8 cellular contexts compared by ENCODE assay signal in genomic region chr7:30348083-30348560, GRCh38.
A peak's percentile ranks its signal among the peaks of the same experiment; 100 is the strongest.
DNase-seq lines count a peak whose midpoint lies in the region; ATAC-seq and TF ChIP-seq lines count a peak whose summit lies in the region.

No MANE protein-coding gene starts in this region.

- intact Hi-C loops in spleen (cut with DNase I; ENCODE audit: low total_unique reads) (no loop called here), testis (cut with DNase I; ENCODE audit: low total_unique reads) (no loop called here)

- no peak overlapping the region for H3K4me3 ChIP-seq in GM23338
- H3K4me3 ChIP-seq in KMS-11 (IDR thresholded peaks at IDR 0.05; ENCODE audit: insufficient read depth, low read depth, low read length) = no peak overlapping the region
- no peak overlapping the region for H3K4me3 ChIP-seq in esophagus (ENCODE audit: low read depth in 1 of 2, low read length in 2 of 2)
- H3K4me3 ChIP-seq in spleen = peak overlapping the region in 1 of 8 donors; percentile 47
- no peak overlapping the region for H3K4me3 ChIP-seq in testis

- H3K27me3 ChIP-seq in GM23338 (ENCODE audit: insufficient read depth) (no peaks in the 10 kb centered on the region), KMS-11 (ENCODE audit: insufficient read depth, low read depth) (no peaks in the 10 kb centered on the region), esophagus (ENCODE audit: control insufficient read depth in 1 of 2, insufficient read depth in 2 of 2, low read length in 2 of 2) (no peaks in the 10 kb centered on the region), spleen (replicated peaks in 1 of 7) (no peaks in the 10 kb centered on the region), testis (no peaks in the 10 kb centered on the region)

- H4K20me1 ChIP-seq in GM23338 (replicated peaks; ENCODE audit: insufficient read depth) (no peaks in the 10 kb centered on the region), KMS-11 (ENCODE audit: insufficient read depth) (no peaks in the 10 kb centered on the region)

- H3K27me3 Mint-ChIP-seq in GM23338 (ENCODE audit: insufficient read depth, low read depth, poor library complexity) = no peaks in the 10 kb centered on the region

- no peaks in the 10 kb centered on the region for H3K9me3 Mint-ChIP-seq in GM23338

- H3K36me3 ChIP-seq in GM23338 (ENCODE audit: insufficient read depth) (no peaks in the 10 kb centered on the region), KMS-11 (ENCODE audit: insufficient read depth) (no peaks in the 10 kb centered on the region), esophagus (ENCODE audit: control insufficient read depth in 2 of 2, insufficient read depth in 2 of 2, low read length in 1 of 2) (no peaks in the 10 kb centered on the region), spleen (no peaks in the 10 kb centered on the region), testis (ENCODE audit: low read depth, missing control alignments) (no peaks in the 10 kb centered on the region)

- H3K27ac ChIP-seq in GM23338 (ENCODE audit: low read depth) (peak overlapping the region; percentile 70), KMS-11 (peak overlapping the region; percentile 89), esophagus (ENCODE audit: low read depth in 2 of 2, low read length in 1 of 2) (peak overlapping the region; percentile 6 to 77), spleen (peak overlapping the region; percentile 66 to 92 (median 82)), testis (no peak overlapping the region)

- peak in 1 of 3 donors; percentile 26 for TF ChIP-seq POLR2A in spleen (IDR thresholded peaks at IDR 0.05)
- no peak for TF ChIP-seq POLR2A in testis (IDR thresholded peaks at IDR 0.05)

- peak overlapping the region; percentile 89 for H3K27ac Mint-ChIP-seq in GM23338

- H3K4me1 Mint-ChIP-seq in GM23338 = peaks cover 69% of the 10 kb centered on the region

- H3K9me2 ChIP-seq in GM23338 (ENCODE audit: insufficient read depth) = no peaks in the 10 kb centered on the region

- TF ChIP-seq CTCF in GM10266 (IDR thresholded peaks at IDR 0.05; ENCODE audit: control insufficient read depth, insufficient read depth, low read depth, missing control alignments) (no peak), GM23338 (conservative IDR thresholded peaks at IDR 0.05; ENCODE audit: low read depth in 2 of 2) (no peak), KMS-11 (conservative IDR thresholded peaks at IDR 0.05; ENCODE audit: low read depth, low read length) (no peak), spleen (IDR thresholded peaks at IDR 0.05 in 8 of 11, conservative IDR thresholded peaks at IDR 0.05 in 3 of 11) (no peak), testis (IDR thresholded peaks at IDR 0.05) (no peak)

- no peaks in the 10 kb centered on the region for H3K36me3 Mint-ChIP-seq in GM23338 (ENCODE audit: low read depth)

- DNase-seq in GM10266 (ENCODE audit: extremely low spot score) (peak; percentile 36), GM23338 (ENCODE audit: low spot score) (peak; percentile 40), spleen (no peak), testis (no peak), NCI-H2196 (lab: John Stamatoyannopoulos, UW; ENCODE audit: unreplicated experiment) (no peak)
- peak; percentile 53 to 64 for DNase-seq in activated CD4-positive, alpha-beta T cell treated with anti-CD3 and anti-CD28 coated beads for 4 hours

- no peak overlapping the region for H2AFZ ChIP-seq in GM23338
- H2AFZ ChIP-seq in KMS-11 (ENCODE audit: low read depth) = peak overlapping the region; percentile 11; the same call in 1 of the 2 replicates

- H3K4me2 ChIP-seq in GM23338 = peak overlapping the region; percentile 24; the same call in 1 of the 2 replicates
- H3K4me2 ChIP-seq in KMS-11 = peak overlapping the region; percentile 88

- 27 to 37% methylated on average over 2 of the region's 2 CpGs for WGBS in esophagus, 2 donors
- 13 to 23% (median 19%) methylated on average over 2 of the region's 2 CpGs for WGBS in spleen, 5 donors
- 85 to 90% methylated on average over 2 of the region's 2 CpGs for WGBS in testis, 2 donors

- peak overlapping the region; percentile 53 for H3K9ac ChIP-seq in KMS-11

- H3K79me2 ChIP-seq in GM23338 (replicated peaks; ENCODE audit: insufficient read depth) = peaks cover 92% of the 10 kb centered on the region
- H3K79me2 ChIP-seq in KMS-11 (ENCODE audit: insufficient read depth, low read depth) = peaks cover 95% of the 10 kb centered on the region

- H3K4me1 ChIP-seq in GM23338 (ENCODE audit: insufficient read depth) (peaks cover 31% of the 10 kb centered on the region), KMS-11 (ENCODE audit: low read depth, poor library complexity, severe bottlenecking) (peaks cover 95% of the 10 kb centered on the region), esophagus (ENCODE audit: control insufficient read depth in 2 of 2, insufficient read depth in 2 of 2, low read length in 1 of 2) (no peaks in the 10 kb centered on the region), spleen (peaks cover 41 to 100% (median 77%) of the 10 kb centered on the region in 6 donors), testis (no peaks in the 10 kb centered on the region)

- ATAC-seq in GM23338 = peak; percentile 59

- H3K4me3 Mint-ChIP-seq in GM23338 = no peak overlapping the region

- H3K9me3 ChIP-seq in esophagus (ENCODE audit: control insufficient read depth in 2 of 2, insufficient read depth in 1 of 2, low read depth in 1 of 2, low read length in 1 of 2) (no peaks in the 10 kb centered on the region), spleen (no peaks in the 10 kb centered on the region), testis (no peaks in the 10 kb centered on the region)

- H3F3A ChIP-seq in GM23338 (replicated peaks; ENCODE audit: low read depth) = no peaks in the 10 kb centered on the region

TF ChIP-seq in GM23338, 12 proteins besides CTCF, POLR2A, EP300 and RAD21 (continues in another document):
- no peak for TF ChIP-seq CREB1 (CRISPR knock-in tag; IDR thresholded peaks at IDR 0.05; ENCODE audit: low read depth)
- TF ChIP-seq ZNF114 (CRISPR knock-in tag; IDR thresholded peaks at IDR 0.05) = no peak
- no peak for TF ChIP-seq ETS1 (IDR thresholded peaks at IDR 0.05)
- no peak for TF ChIP-seq EZH2phosphoT487 (IDR thresholded peaks at IDR 0.05; ENCODE audit: unreplicated experiment)
- no peak for TF ChIP-seq JUNB (IDR thresholded peaks at IDR 0.05; ENCODE audit: unreplicated experiment)
- TF ChIP-seq NANOG (IDR thresholded peaks at IDR 0.05; ENCODE audit: borderline replicate concordance) = no peak

Comparison
In these comparisons a context has a peak if more than half of its experiments do, and no peak if none do; other contexts are left out.
1. DNase-seq: peak in GM10266 (single experiment), GM23338 (single experiment) and activated CD4-positive, alpha-beta T cell treated with anti-CD3 and anti-CD28 coated beads for 4 hours (2 of 2); none in spleen (single experiment), testis (single experiment) and NCI-H2196 (single experiment).
2. H3K27ac ChIP-seq: peak in GM23338 (single experiment), KMS-11 (single experiment), esophagus (2 of 2) and spleen (8 of 8); none in testis (0 of 2).